8 cellular contexts compared by ENCODE assay signal in the genomic region with DNA sequence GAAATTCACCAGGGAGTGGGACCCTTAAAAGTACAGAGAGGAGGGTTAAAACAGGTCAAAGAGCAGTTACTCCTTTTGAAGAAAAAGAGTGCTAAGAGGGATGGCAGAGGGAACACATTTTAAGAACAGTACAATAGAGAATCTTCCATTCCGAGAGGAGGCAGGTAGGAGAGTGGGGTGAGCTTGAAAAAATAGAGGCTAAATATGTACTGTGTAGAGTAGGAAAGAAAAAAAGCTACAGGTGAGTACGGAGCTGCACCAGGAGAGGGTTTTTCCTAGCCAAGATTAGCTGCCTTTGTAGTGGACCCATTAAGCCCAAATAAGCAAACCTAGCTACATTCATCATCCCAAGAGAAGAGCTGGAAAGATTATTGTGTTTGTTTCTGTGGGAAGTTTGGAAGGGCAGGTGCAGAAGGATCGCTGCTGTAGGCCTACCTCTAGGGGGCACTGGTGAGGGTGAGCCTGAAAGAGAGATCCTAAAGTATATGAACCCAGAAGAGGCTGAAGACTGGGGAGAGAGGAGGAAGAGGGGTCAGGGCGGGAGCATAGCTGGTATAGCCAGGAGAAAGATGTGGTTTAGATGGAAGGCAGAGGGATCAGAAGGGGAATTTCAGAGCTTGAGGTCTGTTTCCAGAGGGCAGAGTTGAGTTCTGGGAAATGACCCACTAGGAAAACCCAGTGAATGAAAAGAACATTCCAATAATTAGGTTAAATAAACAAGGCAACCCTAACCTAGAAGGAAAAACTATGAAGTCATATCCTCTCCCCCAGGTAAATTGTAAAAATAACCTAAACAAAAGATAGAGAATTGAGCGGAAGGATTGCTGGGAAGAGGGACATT. TPM values are rescaled to one million over a fixed set of nuclear protein-coding genes. Genes with fewer than 3 reads are reported as not detected.
A peak's percentile ranks its signal among the peaks of the same experiment; 100 is the strongest.
DNase-seq lines count a peak whose midpoint lies in the region; ATAC-seq and TF ChIP-seq lines count a peak whose summit lies in the region.

No MANE protein-coding gene starts in this region.

- peaks cover 66% of the 10 kb centered on the region for H3K36me3 Mint-ChIP-seq in activated T-helper 17 cell treated with anti-CD3 and anti-CD28 coated beads, Interleukin-2, amount 50 U/mL, for 72 hours (ENCODE audit: low read depth)

- ATAC-seq in activated T-helper 17 cell treated with anti-CD3 and anti-CD28 coated beads, Interleukin-2, amount 50 U/mL, for 72 hours (replicated peaks): no peak
- ATAC-seq in GM18858 (IDR thresholded peaks at IDR 0.05; ENCODE audit: unreplicated experiment) (no peak), HG02678 (IDR thresholded peaks at IDR 0.05; ENCODE audit: unreplicated experiment) (no peak)

- H3K27ac Mint-ChIP-seq in activated T-helper 17 cell treated with anti-CD3 and anti-CD28 coated beads, Interleukin-2, amount 50 U/mL, for 72 hours: peak overlapping the region; percentile 7

- no peak overlapping the region for H3K4me3 Mint-ChIP-seq in activated T-helper 17 cell treated with anti-CD3 and anti-CD28 coated beads, Interleukin-2, amount 50 U/mL, for 72 hours

- H3K36me3 ChIP-seq in NT2/D1 (ENCODE audit: insufficient read depth, insufficient read length, low read length): no peaks in the 10 kb centered on the region
- no peaks in the 10 kb centered on the region for H3K36me3 ChIP-seq in right atrium auricular region

- H3K9me3 Mint-ChIP-seq in activated T-helper 17 cell treated with anti-CD3 and anti-CD28 coated beads, Interleukin-2, amount 50 U/mL, for 72 hours: peaks cover 4% of the 10 kb centered on the region

- H3K9me3 ChIP-seq in NT2/D1 (ENCODE audit: insufficient read depth, low read length) (peaks cover 3% of the 10 kb centered on the region; the same call in 1 of the 2 replicates), right atrium auricular region (no peaks in the 10 kb centered on the region)

- no peaks in the 10 kb centered on the region for H3K27me3 ChIP-seq in NT2/D1 (ENCODE audit: insufficient read depth, insufficient read length)
- no peaks in the 10 kb centered on the region for H3K27me3 ChIP-seq in right atrium auricular region

- H3K4me1 ChIP-seq in NT2/D1 (ENCODE audit: insufficient read depth, insufficient read length) (no peaks in the 10 kb centered on the region), right atrium auricular region (no peaks in the 10 kb centered on the region)

- no peak overlapping the region for H3K27ac ChIP-seq in right atrium auricular region

- peak; percentile 50 to 66 for TF ChIP-seq CTCF in right atrium auricular region (IDR thresholded peaks at IDR 0.05)

- peak; percentile 23 for DNase-seq in activated gamma-delta T cell treated with Interleukin-2 at 50 U/mL for 16 hours
- DNase-seq in activated gamma-delta T cell (lab: John Stamatoyannopoulos, UW): no peak
- DNase-seq in NT2/D1 (ENCODE audit: low read depth, low spot score): peak; percentile 23
- no peak for DNase-seq in right atrium auricular region (ENCODE audit: low spot score)
- DNase-seq in stimulated activated CD4-positive, alpha-beta T cell treated with anti-CD3 and anti-CD28 coated beads, Interleukin-4, amount 100 ng/mL, for 1 hour: peak; percentile 56

- no peak overlapping the region for H3K9ac ChIP-seq in NT2/D1 (ENCODE audit: insufficient read length, low read depth)

- H3K4me3 ChIP-seq in NT2/D1 (ENCODE audit: insufficient read length, low read depth): no peak overlapping the region
- no peak overlapping the region for H3K4me3 ChIP-seq in right atrium auricular region

- peaks cover 43% of the 10 kb centered on the region for H3K4me1 Mint-ChIP-seq in activated T-helper 17 cell treated with anti-CD3 and anti-CD28 coated beads, Interleukin-2, amount 50 U/mL, for 72 hours

- no peaks in the 10 kb centered on the region for H3K27me3 Mint-ChIP-seq in activated T-helper 17 cell treated with anti-CD3 and anti-CD28 coated beads, Interleukin-2, amount 50 U/mL, for 72 hours

RNA-seq across cellular contexts. Expression of a gene that starts 50.2 kb away (rescaled TPM):
- 1 to 10 TPM; 6.2 to 8.2 TPM for total RNA-seq in activated T-helper 17 cell treated with anti-CD3 and anti-CD28 coated beads, Interleukin-2, amount 50 U/mL, for 72 hours
- total RNA-seq in right atrium auricular region: 10 to 100 TPM; 16.6 to 30.2 TPM

Comparison
In these comparisons a context has a peak if more than half of its experiments do, and no peak if none do; other contexts are left out.
1. DNase-seq: peak in activated gamma-delta T cell treated with Interleukin-2 at 50 U/mL for 16 hours (single experiment), NT2/D1 (single experiment) and stimulated activated CD4-positive, alpha-beta T cell treated with anti-CD3 and anti-CD28 coated beads, Interleukin-4, amount 100 ng/mL, for 1 hour (single experiment); none in activated gamma-delta T cell (single experiment) and right atrium auricular region (single experiment).